Comparison of ENCODE assay signal across 13 cellular contexts in the genomic region with DNA sequence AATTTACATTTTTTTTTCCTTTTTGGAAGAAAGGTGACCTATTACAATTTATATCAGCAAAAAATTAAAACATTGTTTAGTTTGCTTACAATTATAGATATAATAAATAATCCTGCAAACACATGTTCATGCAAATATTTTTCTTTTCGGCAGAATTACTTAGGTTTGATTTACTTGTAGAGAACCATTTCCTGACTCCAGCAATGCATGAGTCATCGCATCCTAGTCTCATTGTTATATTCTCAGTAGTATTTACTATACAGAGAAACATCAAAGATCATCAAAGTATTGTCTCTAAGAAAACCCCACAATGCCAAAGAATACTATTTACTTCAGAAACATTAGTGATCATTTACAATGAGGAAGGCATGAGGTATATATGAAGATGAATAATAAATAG. TPM values are rescaled to one million over a fixed set of nuclear protein-coding genes. Genes with fewer than 3 reads are reported as not detected.
DNase-seq lines count a peak whose midpoint lies in the region; ATAC-seq, FAIRE-seq and TF ChIP-seq lines count a peak whose summit lies in the region.
"Had no signal": no experiment of that assay in that cellular context is flagged by ENCODE, and none has a peak within 500 bp of the region (broad histone marks: within the 10 kb centered on the region; RNA-seq: fewer than 3 reads in every experiment).

No MANE protein-coding gene starts in this region.

- dilution Hi-C loops in endothelial cell of umbilical vein (cut with MboI; ENCODE audit: extremely low pct_ligation_motif_present, low sequenced_read_pairs): no loop called here

- H3K4me2 ChIP-seq in endothelial cell of umbilical vein (ENCODE audit: insufficient read depth, low read length): peak overlapping the region; percentile 75

- no peak for TF ChIP-seq CTCF in endothelial cell of umbilical vein (IDR thresholded peaks at IDR 0.05; ENCODE audit: extremely low read depth in 1 of 2, insufficient read depth in 1 of 2, low read depth in 1 of 2, low read length in 2 of 2)
- no peak for TF ChIP-seq CTCF in left lung (IDR thresholded peaks at IDR 0.05)

- CTCF ChIA-PET in endothelial cell of umbilical vein (lab: Charles Lee): interaction anchor here (1.1 to 2.7 kb wide), 3 partner anchors 25 to 410 kb away, joined by 5 to 11 read pairs (median 6); no protein-coding TSS in a partner anchor

- H3K79me2 ChIP-seq in endothelial cell of umbilical vein (ENCODE audit: control insufficient read depth, insufficient read depth, low read length): no peaks in the 10 kb centered on the region

- TF ChIP-seq POLR2A in endothelial cell of umbilical vein (IDR thresholded peaks at IDR 0.05; ENCODE audit: low read depth, low read length): no peak

- no peaks in the 10 kb centered on the region for H3K27me3 ChIP-seq in endothelial cell of umbilical vein (ENCODE audit: control insufficient read depth in 2 of 2, insufficient read depth in 2 of 2, low read length in 2 of 2)
- no peaks in the 10 kb centered on the region for H3K27me3 ChIP-seq in left lung

- peak; percentile 92 for FAIRE-seq in endothelial cell of umbilical vein (lab: Jason Lieb, UNC)

- H3K9ac ChIP-seq in endothelial cell of umbilical vein (replicated peaks; ENCODE audit: extremely low read depth, insufficient read depth, low read length): no peak overlapping the region

- H4K20me1 ChIP-seq in endothelial cell of umbilical vein (replicated peaks; ENCODE audit: control insufficient read depth, extremely low read depth, insufficient read depth, low read length): no peaks in the 10 kb centered on the region

- no peak overlapping the region for H2AFZ ChIP-seq in endothelial cell of umbilical vein (ENCODE audit: low read depth, low read length)

- intact Hi-C loops in endothelial cell of umbilical vein (cut with micrococcal nuclease) (loop anchor here (2.0 kb wide), 1 partner anchor 41 kb away; a partner anchor contains a TSS), Right ventricle myocardium superior (cut with DNase I) (no loop called here), left lung (cut with DNase I) (no loop called here)

- ATAC-seq in Right ventricle myocardium superior (ENCODE audit: poor library complexity) (no peak), GM21360 (IDR thresholded peaks at IDR 0.05; ENCODE audit: unreplicated experiment) (no peak), left lung (no peak)

- no TSS peak for BruUV-seq in endothelial cell of umbilical vein (replicated peaks; lab: Mats Ljungman, UMichigan)

- DNase-seq in EH (ENCODE audit: low read depth) (peak; percentile 72), RKO (ENCODE audit: low spot score) (peak; percentile 43), endothelial cell of umbilical vein (ENCODE audit: low read depth, low spot score) (peak; percentile 90), non-pigmented ciliary epithelial cell (ENCODE audit: low read depth) (peak; percentile 37), Right ventricle myocardium superior (no peak), GDM1 (lab: John Stamatoyannopoulos, UW) (no peak), left lung (no peak)
- DNase-seq: activated naive CD8-positive, alpha-beta T cell treated with anti-CD3 and anti-CD28 coated beads for 36 hours; COR-L47; effector CD8-positive, alpha-beta T cell; GOT3; NCI-H1105 had no signal

- H3K36me3 ChIP-seq in endothelial cell of umbilical vein (ENCODE audit: control insufficient read depth in 2 of 2, extremely low read depth in 1 of 2, insufficient read depth in 2 of 2, low read length in 2 of 2) (peaks cover 2 to 6% of the 10 kb centered on the region in 2 experiments), left lung (peaks cover 0 to 73% of the 10 kb centered on the region in 2 donors)

- no peaks in the 10 kb centered on the region for H3K9me1 ChIP-seq in endothelial cell of umbilical vein (replicated peaks; ENCODE audit: control insufficient read depth, extremely low read depth, insufficient read depth, low read length)

- H3K4me3 ChIP-seq in endothelial cell of umbilical vein (replicated peaks in 1 of 3; ENCODE audit: insufficient read depth in 1 of 3, low read depth in 1 of 3, low read length in 3 of 3): peak overlapping the region in 1 of 3 experiments; percentile 4
- H3K4me3 ChIP-seq in left lung: no peak overlapping the region

- no peak overlapping the region for H3K27ac ChIP-seq in endothelial cell of umbilical vein (ENCODE audit: insufficient read depth, low read depth, low read length)
- no peak overlapping the region for H3K27ac ChIP-seq in left lung

- peaks cover 28% of the 10 kb centered on the region for H3K4me1 ChIP-seq in endothelial cell of umbilical vein (ENCODE audit: control insufficient read depth, extremely low read depth, insufficient read depth, low read length)
- no peaks in the 10 kb centered on the region for H3K4me1 ChIP-seq in left lung

- no peaks in the 10 kb centered on the region for H3K9me3 ChIP-seq in endothelial cell of umbilical vein (replicated peaks; ENCODE audit: control insufficient read depth, insufficient read depth, low read length)
- H3K9me3 ChIP-seq in left lung: no peaks in the 10 kb centered on the region

- POLR2A ChIA-PET in endothelial cell of umbilical vein (lab: Charles Lee): no interaction called here

TF ChIP-seq in endothelial cell of umbilical vein, 7 proteins besides CTCF, POLR2A, EP300 and RAD21:
- TF ChIP-seq FOS (IDR thresholded peaks at IDR 0.05; ENCODE audit: borderline replicate concordance, insufficient read depth, low read length) (peak; percentile 93), JUN (IDR thresholded peaks at IDR 0.05; ENCODE audit: borderline replicate concordance, insufficient read depth, insufficient read length, low read depth) (peak; percentile 97), GATA2 (IDR thresholded peaks at IDR 0.05; ENCODE audit: insufficient read depth, insufficient read length, low read depth, low read length) (no peak)

RNA-seq across cellular contexts. Expression of a gene that starts 40.4 kb away (rescaled TPM):
- total RNA-seq in endothelial cell of umbilical vein (26.8 and 26.9 TPM in 2 replicates), Right ventricle myocardium superior (50.5 TPM), left lung (10 to 100 TPM; 19.8 to 29.1 TPM)
- 7.0 and 9.3 TPM in 2 replicates for polyA plus RNA-seq in endothelial cell of umbilical vein
- polyA plus RNA-seq in endothelial cell of umbilical vein (2011; cell fraction: cytosol; rRNA removed): 10.7 and 11.4 TPM in 2 replicates
- 21.6 and 26.1 TPM in 2 replicates for polyA plus RNA-seq in endothelial cell of umbilical vein (2011; cell fraction: nucleus; rRNA removed)
- polyA plus RNA-seq in endothelial cell of umbilical vein (2012): 20.6 and 28.1 TPM in 2 replicates
- 15.1 and 21.1 TPM in 2 replicates for polyA minus RNA-seq in endothelial cell of umbilical vein
- 27.7 TPM for polyA minus RNA-seq in endothelial cell of umbilical vein (2011; cell fraction: cytosol; rRNA and poly(A)+ RNA removed)
- polyA minus RNA-seq in endothelial cell of umbilical vein (2011; cell fraction: nucleus; rRNA and poly(A)+ RNA removed): 20.2 and 23.3 TPM in 2 replicates

Comparison
In these comparisons a context has a peak if more than half of its experiments do, and no peak if none do; other contexts are left out.
1. DNase-seq: peak in EH (single experiment), RKO (single experiment), endothelial cell of umbilical vein (single experiment) and non-pigmented ciliary epithelial cell (single experiment); none in Right ventricle myocardium superior (single experiment), GDM1 (single experiment) and left lung (0 of 2).